In genomic region chr7:898855-899681, GRCh38 we compare ENCODE assay signal across 1 cellular context.
TF ChIP-seq lines count a peak whose summit lies in the region.

No MANE protein-coding gene starts in this region.

TF ChIP-seq in K562, 482 proteins besides CTCF, POLR2A, EP300 and RAD21 (continues in another document):
- TF ChIP-seq USF1 (CRISPR knock-in tag; IDR thresholded peaks at IDR 0.05) (peak; percentile 22; the same call in 1 of the 2 replicates), ZBTB7A (IDR thresholded peaks at IDR 0.05; ENCODE audit: borderline replicate concordance, control insufficient read depth, low read depth, low read length) (peak; percentile 1; the same call in 1 of the 2 replicates), RBBP5 (IDR thresholded peaks at IDR 0.05; ENCODE audit: borderline replicate concordance, insufficient read depth, low read length, poor library complexity, severe bottlenecking) (no peak), ZNF24 (IDR thresholded peaks at IDR 0.05) (no peak), PBX2 (CRISPR knock-in tag; IDR thresholded peaks at IDR 0.05; ENCODE audit: low read depth) (no peak), PBX2 (tag; conservative IDR thresholded peaks at IDR 0.05; ENCODE audit: low read depth) (no peak), MYBL2 (IDR thresholded peaks at IDR 0.05; ENCODE audit: low read depth) (no peak), MYBL2 (CRISPR knock-in tag; IDR thresholded peaks at IDR 0.05; ENCODE audit: borderline replicate concordance) (no peak), EWSR1 (IDR thresholded peaks at IDR 0.05; ENCODE audit: borderline replicate concordance, low read depth, partially characterized antibody) (no peak), JUND (IDR thresholded peaks at IDR 0.05; ENCODE audit: borderline replicate concordance, low read depth, low read length) (no peak), JUND (tag; IDR thresholded peaks at IDR 0.05; ENCODE audit: borderline replicate concordance, low read depth, low read length) (no peak), SMARCB1 (IDR thresholded peaks at IDR 0.05; ENCODE audit: insufficient read length, low read depth) (no peak), MECOM (CRISPR knock-in tag; IDR thresholded peaks at IDR 0.05) (no peak), MAX (CRISPR knock-in tag; IDR thresholded peaks at IDR 0.05) (0 out of 2 replicates have a peak, but pooled peaks have one; percentile 27), ZNF311 (CRISPR knock-in tag; IDR thresholded peaks at IDR 0.05) (no peak), ZNF12 (CRISPR knock-in tag; IDR thresholded peaks at IDR 0.05) (no peak), RAD51 (IDR thresholded peaks at IDR 0.05; ENCODE audit: borderline replicate concordance, low read depth) (no peak), ETV6 (IDR thresholded peaks at IDR 0.05; ENCODE audit: borderline replicate concordance in 1 of 2, low read depth in 2 of 2, low read length in 1 of 2) (no peak), ETV6 (CRISPR knock-in tag; IDR thresholded peaks at IDR 0.05; ENCODE audit: borderline replicate concordance) (no peak), GABPB1 (CRISPR knock-in tag; IDR thresholded peaks at IDR 0.05) (no peak), ZFX (CRISPR knock-in tag; IDR thresholded peaks at IDR 0.05) (peak; percentile 18), HNRNPLL (IDR thresholded peaks at IDR 0.05; ENCODE audit: low read depth, low read length, poor library complexity, severe bottlenecking) (no peak), PHF21A (IDR thresholded peaks at IDR 0.05; ENCODE audit: borderline replicate concordance, low read depth) (no peak), ETV5 (CRISPR knock-in tag; IDR thresholded peaks at IDR 0.05; ENCODE audit: low read depth) (no peak), THAP12 (CRISPR knock-in tag; IDR thresholded peaks at IDR 0.05) (no peak), SIN3B (IDR thresholded peaks at IDR 0.05; ENCODE audit: low read depth) (no peak), SMAD4 (CRISPR knock-in tag; conservative IDR thresholded peaks at IDR 0.05) (no peak), NCOR1 (IDR thresholded peaks at IDR 0.05) (no peak), FOXP4 (CRISPR knock-in tag; IDR thresholded peaks at IDR 0.05; ENCODE audit: borderline replicate concordance) (0 out of 2 replicates have a peak, but pooled peaks have one; percentile 45), TAF1 (IDR thresholded peaks at IDR 0.05; ENCODE audit: control insufficient read depth, extremely low read depth, insufficient read depth, low read length, severe bottlenecking) (no peak), TAF9B (IDR thresholded peaks at IDR 0.05; ENCODE audit: partially characterized antibody) (no peak), RNF2 (IDR thresholded peaks at IDR 0.05) (no peak), ZNF274 (IDR thresholded peaks at IDR 0.05; ENCODE audit: borderline replicate concordance, low read depth, low read length) (no peak; the same call in 1 of the 2 replicates), ZBTB26 (CRISPR knock-in tag; IDR thresholded peaks at IDR 0.05) (no peak), BHLHE40 (IDR thresholded peaks at IDR 0.05; ENCODE audit: low read length) (peak; percentile 22; the same call in 1 of the 2 replicates), PTBP1 (IDR thresholded peaks at IDR 0.05; ENCODE audit: low read depth, low read length) (no peak), JUN (IDR thresholded peaks at IDR 0.05; ENCODE audit: borderline replicate concordance, low read depth, low read length) (no peak), JUN (CRISPR knock-in tag; IDR thresholded peaks at IDR 0.05; ENCODE audit: borderline replicate concordance) (0 out of 2 replicates have a peak, but pooled peaks have one; percentile 23), POLR2AphosphoS5 (IDR thresholded peaks at IDR 0.05; ENCODE audit: control insufficient read depth, insufficient read depth, low read depth, low read length) (no peak), ZBTB33 (CRISPR knock-in tag; IDR thresholded peaks at IDR 0.05) (peak; percentile 96), ZNF316 (IDR thresholded peaks at IDR 0.05) (no peak), ZNF589 (CRISPR knock-in tag; IDR thresholded peaks at IDR 0.05; ENCODE audit: low read depth) (no peak), HMGN3 (IDR thresholded peaks at IDR 0.05; ENCODE audit: borderline replicate concordance, extremely low read depth, insufficient read length, low read depth, low read length) (peak; percentile 44), MAFF (IDR thresholded peaks at IDR 0.05; ENCODE audit: low read length) (no peak), ZNF75A (CRISPR knock-in tag; IDR thresholded peaks at IDR 0.05) (no peak), E2F6 (IDR thresholded peaks at IDR 0.05; ENCODE audit: borderline replicate concordance in 1 of 2, extremely low read depth in 1 of 2, insufficient read depth in 1 of 2, insufficient read length in 1 of 2, low read depth in 1 of 2, low read length in 1 of 2, poor library complexity in 1 of 2, severe bottlenecking in 1 of 2) (no peak), MYC (IDR thresholded peaks at IDR 0.05; ENCODE audit: low read depth, low read length) (no peak), MYC (CRISPR knock-in tag; IDR thresholded peaks at IDR 0.05; ENCODE audit: borderline replicate concordance, low read depth) (no peak), ZBTB11 (CRISPR knock-in tag; IDR thresholded peaks at IDR 0.05) (no peak), ZNF197 (CRISPR knock-in tag; IDR thresholded peaks at IDR 0.05; ENCODE audit: low read depth) (no peak), MAFG (tag; conservative IDR thresholded peaks at IDR 0.05) (no peak), SMARCA4 (IDR thresholded peaks at IDR 0.05) (no peak), POLR2AphosphoS2 (IDR thresholded peaks at IDR 0.05; ENCODE audit: low read length) (no peak), HOXB6 (CRISPR knock-in tag; IDR thresholded peaks at IDR 0.05; ENCODE audit: borderline replicate concordance) (no peak), CREBBP (IDR thresholded peaks at IDR 0.05; ENCODE audit: low read depth, low read length) (no peak), POLR2G (IDR thresholded peaks at IDR 0.05; ENCODE audit: low read depth, low read length) (peak; percentile 48), KAT2B (IDR thresholded peaks at IDR 0.05; ENCODE audit: low read depth, low read length) (no peak)
